Comparison of ENCODE assay signal across 9 cellular contexts in genomic region chr15:73897441-73898261, GRCh38. TPM values are rescaled to one million over a fixed set of nuclear protein-coding genes. Genes with fewer than 3 reads are reported as not detected.
A peak's percentile ranks its signal among the peaks of the same experiment; 100 is the strongest.
DNase-seq lines count a peak whose midpoint lies in the region; ATAC-seq, FAIRE-seq and TF ChIP-seq lines count a peak whose summit lies in the region.
"Had no signal": no experiment of that assay in that cellular context is flagged by ENCODE, and none has a peak within 500 bp of the region (broad histone marks: within the 10 kb centered on the region; RNA-seq: fewer than 3 reads in every experiment).

No MANE protein-coding gene starts in this region.

- FAIRE-seq in HTR-8/SVneo (lab: Jason Lieb, UNC), result peak; percentile 79
- FAIRE-seq: TTC549 had no signal

- DNase-seq in Calu3, result peak; percentile 54
- peak; percentile 81 for DNase-seq in HTR-8/SVneo (ENCODE audit: insufficient read length, low spot score)
- peak; percentile 19 to 78 (median 29) for DNase-seq in T-helper 1 cell
- peak; percentile 90 for DNase-seq in astrocyte of the hippocampus (ENCODE audit: low read depth, low spot score)
- DNase-seq in iPS-NIHi11 (ENCODE audit: low spot score), result peak; percentile 96
- peak; percentile 57 to 68 for DNase-seq in stimulated activated CD4-positive, alpha-beta T cell treated with anti-CD3 and anti-CD28 coated beads, Interleukin-2, amount 100 ng/mL, for 48 hours
- no peak for DNase-seq in hypothalamus (lab: John Stamatoyannopoulos, UW)

- no peak for ATAC-seq in HG03175 (IDR thresholded peaks at IDR 0.05; ENCODE audit: unreplicated experiment)

- BruUV-seq in Calu3 (replicated peaks; lab: Mats Ljungman, UMichigan), result no TSS peak

- TF ChIP-seq CTCF in Calu3 (IDR thresholded peaks at IDR 0.05; ENCODE audit: unreplicated experiment), result peak; percentile 77

- intact Hi-C loops in Calu3 (cut with micrococcal nuclease; ENCODE audit: unreplicated experiment), result no loop called here

- H3K4me1 Mint-ChIP-seq in Calu3 (ENCODE audit: low read depth, unreplicated experiment), result no peaks in the 10 kb centered on the region

- peaks cover 83% of the 10 kb centered on the region for H3K27me3 Mint-ChIP-seq in Calu3 (ENCODE audit: unreplicated experiment)

- CTCF ChIA-PET in Calu3 (lab: Charles Lee), result no interaction called here

- H3K27ac Mint-ChIP-seq in Calu3 (ENCODE audit: unreplicated experiment), result no peak overlapping the region

- no peak overlapping the region for H3K4me3 Mint-ChIP-seq in Calu3 (ENCODE audit: low read depth, unreplicated experiment)

- H3K9me3 Mint-ChIP-seq in Calu3 (ENCODE audit: low read depth, unreplicated experiment), result no peaks in the 10 kb centered on the region

- H3K36me3 Mint-ChIP-seq in Calu3 (ENCODE audit: insufficient read depth, unreplicated experiment), result no peaks in the 10 kb centered on the region

RNA-seq across cellular contexts. Expression of gene TBC1D21, which starts 24.3 kb away (rescaled TPM):
- total RNA-seq in Calu3 (2022), result not detected in 2 replicates

RNA-seq across cellular contexts. Expression of gene LOXL1, which starts 28.6 kb away (rescaled TPM):
- 2.1 and 2.2 TPM in 2 replicates for total RNA-seq in Calu3 (2022)

Comparison
In these comparisons a context has a peak if more than half of its experiments do, and no peak if none do; other contexts are left out.
1. DNase-seq: peak in Calu3 (single experiment), HTR-8/SVneo (single experiment), T-helper 1 cell (5 of 5), astrocyte of the hippocampus (single experiment), iPS-NIHi11 (single experiment) and stimulated activated CD4-positive, alpha-beta T cell treated with anti-CD3 and anti-CD28 coated beads, Interleukin-2, amount 100 ng/mL, for 48 hours (2 of 2); none in hypothalamus (0 of 51).